In genomic region chr3:197499427-197499826, GRCh38 we compare ENCODE assay signal across 14 cellular contexts. TPM values are rescaled to one million over a fixed set of nuclear protein-coding genes. Genes with fewer than 3 reads are reported as not detected.
DNase-seq lines count a peak whose midpoint lies in the region; ATAC-seq, FAIRE-seq and TF ChIP-seq lines count a peak whose summit lies in the region.
"Had no signal": no experiment of that assay in that cellular context is flagged by ENCODE, and none has a peak within 500 bp of the region (broad histone marks: within the 10 kb centered on the region; RNA-seq: fewer than 3 reads in every experiment).

No MANE protein-coding gene starts in this region.

- FAIRE-seq in kidney (lab: Jason Lieb, UNC), result no peak

- H3K36me3 Mint-ChIP-seq in neural progenitor cell, result no peaks in the 10 kb centered on the region

- TF ChIP-seq CTCF in PC-9 (conservative IDR thresholded peaks at IDR 0.05) (no peak), colonic mucosa (IDR thresholded peaks at IDR 0.05) (no peak), neural progenitor cell (IDR thresholded peaks at IDR 0.05) (no peak), kidney (IDR thresholded peaks at IDR 0.05; ENCODE audit: borderline replicate concordance, extremely low read depth, insufficient read depth) (no peak), tibial artery (IDR thresholded peaks at IDR 0.05) (no peak)

- H3F3A ChIP-seq in PC-9 (ENCODE audit: insufficient read depth, low read depth) (peaks cover 28% of the 10 kb centered on the region; the same call in 1 of the 2 replicates), neural progenitor cell (ENCODE audit: low read depth) (no peaks in the 10 kb centered on the region)

- no peaks in the 10 kb centered on the region for H4K20me1 ChIP-seq in PC-9 (ENCODE audit: insufficient read depth)
- no peaks in the 10 kb centered on the region for H4K20me1 ChIP-seq in neural progenitor cell (ENCODE audit: low read depth)

- CTCF ChIA-PET in PC-9 (lab: Charles Lee), result interaction anchor here (0.6 to 1.7 kb wide), 4 partner anchors 133 to 759 kb away, joined by 4 to 8 read pairs (median 6); no protein-coding TSS in a partner anchor

- no peaks in the 10 kb centered on the region for H3K9me2 ChIP-seq in PC-9 (ENCODE audit: insufficient read depth)

- H3K9ac ChIP-seq in colonic mucosa (ENCODE audit: low read depth in 2 of 2, low read length in 2 of 2) (peak overlapping the region in 1 of 2 donors; percentile 31), neural progenitor cell (no peak overlapping the region), kidney (ENCODE audit: low read length in 2 of 2) (no peak overlapping the region)
- H3K9ac ChIP-seq: BLaER1 treated with 17β-estradiol and CSF1 and Interleukin-3, amounts not matched to agents 10 nM and 100 nM had no signal

- H3K27ac ChIP-seq in PC-9 (peak overlapping the region; percentile 73), colonic mucosa (peak overlapping the region; percentile 75), neural progenitor cell (no peak overlapping the region), kidney (ENCODE audit: low read depth in 2 of 2, low read length in 2 of 2) (no peak overlapping the region), tibial artery (no peak overlapping the region)
- H3K27ac ChIP-seq: BLaER1 treated with 17β-estradiol and CSF1 and Interleukin-3, amounts not matched to agents 10 nM and 100 nM had no signal

- H3K4me3 ChIP-seq in PC-9 (no peak overlapping the region), colonic mucosa (no peak overlapping the region), neural progenitor cell (no peak overlapping the region), kidney (ENCODE audit: low read length in 2 of 2) (no peak overlapping the region), tibial artery (no peak overlapping the region)
- H3K4me3 ChIP-seq: BLaER1 treated with 17β-estradiol and CSF1 and Interleukin-3, amounts not matched to agents 10 nM and 100 nM had no signal

- peaks cover 30% of the 10 kb centered on the region for H3K4me1 Mint-ChIP-seq in neural progenitor cell

- H2AFZ ChIP-seq in PC-9 (no peak overlapping the region), neural progenitor cell (replicated peaks) (no peak overlapping the region)

- H3K27me3 ChIP-seq in PC-9 (ENCODE audit: insufficient read depth, low read depth), result no peaks in the 10 kb centered on the region
- H3K27me3 ChIP-seq in colonic mucosa, result no peaks in the 10 kb centered on the region
- no peaks in the 10 kb centered on the region for H3K27me3 ChIP-seq in neural progenitor cell
- H3K27me3 ChIP-seq in tibial artery, result no peaks in the 10 kb centered on the region

- peak overlapping the region; percentile 36 for H3K27ac Mint-ChIP-seq in neural progenitor cell
- H3K27ac Mint-ChIP-seq: stimulated activated naive B cell treated with anti-CD40 and anti-IgM and Interleukin-4, amounts not matched to agents 10 μg/mL and 1 μg/mL and 100 μg/mL, for 72 hours had no signal

- intact Hi-C loops in PC-9 (cut with micrococcal nuclease; ENCODE audit: unreplicated experiment), result loop anchor here (1.0 kb wide), 2 partner anchors 9 to 105 kb away; no protein-coding TSS in a partner anchor
- intact Hi-C loops in colonic mucosa (cut with DNase I), result no loop called here
- intact Hi-C loops in kidney (cut with DNase I), result no loop called here
- intact Hi-C loops in tibial artery (cut with DNase I; ENCODE audit: low total_unique reads), result no loop called here

- peaks cover 10% of the 10 kb centered on the region for H3K27me3 Mint-ChIP-seq in neural progenitor cell (ENCODE audit: insufficient read depth, low read depth)
- H3K27me3 Mint-ChIP-seq: stimulated activated naive B cell treated with anti-CD40 and anti-IgM and Interleukin-4, amounts not matched to agents 10 μg/mL and 1 μg/mL and 100 μg/mL, for 72 hours had no signal

- no TSS peak for BruUV-seq in PC-9 (replicated peaks; lab: Mats Ljungman, UMichigan)

- DNase-seq in Daoy (ENCODE audit: low read depth), result peak; percentile 85
- DNase-seq in PC-9, result peak; percentile 75 to 94
- peak; percentile 78 for DNase-seq in colonic mucosa
- no peak for DNase-seq in neural progenitor cell (ENCODE audit: low spot score)
- no peak for DNase-seq in kidney
- DNase-seq in tibial artery, result no peak
- DNase-seq in activated CD4-positive, alpha-beta T cell treated with anti-CD3 and anti-CD28 coated beads for 48 hours, result no peak
- DNase-seq: NCI-H1417; NCI-H526 treated with DMSO at 0.1 percent for 48 hours; stimulated activated CD4-positive, alpha-beta T cell treated with anti-CD3 and anti-CD28 coated beads, Interleukin-2, amount 100 ng/mL, for 48 hours; stimulated activated naive B cell treated with anti-CD40 and anti-IgM and Interleukin-4, amounts not matched to agents 10 μg/mL and 1 μg/mL and 100 μg/mL, for 72 hours had no signal

- peaks cover 5% of the 10 kb centered on the region for H3K9me3 Mint-ChIP-seq in neural progenitor cell

- no peaks in the 10 kb centered on the region for H3K79me2 ChIP-seq in PC-9 (ENCODE audit: low read depth)
- no peaks in the 10 kb centered on the region for H3K79me2 ChIP-seq in neural progenitor cell (ENCODE audit: low read depth)

- no peak for ATAC-seq in HG02678 (IDR thresholded peaks at IDR 0.05; ENCODE audit: unreplicated experiment)
- ATAC-seq: stimulated activated naive B cell treated with anti-CD40 and anti-IgM and Interleukin-4, amounts not matched to agents 10 μg/mL and 1 μg/mL and 100 μg/mL, for 72 hours had no signal

- peak overlapping the region; percentile 11 for H3K4me2 ChIP-seq in PC-9
- no peak overlapping the region for H3K4me2 ChIP-seq in neural progenitor cell
- H3K4me2 ChIP-seq: BLaER1 treated with 17β-estradiol and CSF1 and Interleukin-3, amounts not matched to agents 10 nM and 100 nM had no signal

- H3K9me3 ChIP-seq in PC-9 (ENCODE audit: insufficient read depth, low read depth), result no peaks in the 10 kb centered on the region
- no peaks in the 10 kb centered on the region for H3K9me3 ChIP-seq in colonic mucosa
- H3K9me3 ChIP-seq in neural progenitor cell (ENCODE audit: low read depth), result no peaks in the 10 kb centered on the region
- H3K9me3 ChIP-seq in kidney (ENCODE audit: control insufficient read depth in 1 of 2, low read length in 2 of 2), result no peaks in the 10 kb centered on the region
- no peaks in the 10 kb centered on the region for H3K9me3 ChIP-seq in tibial artery

- peaks cover 43% of the 10 kb centered on the region for H3K4me1 ChIP-seq in PC-9 (replicated peaks; ENCODE audit: insufficient read depth)
- peaks cover 7% of the 10 kb centered on the region for H3K4me1 ChIP-seq in colonic mucosa
- peaks cover 4% of the 10 kb centered on the region for H3K4me1 ChIP-seq in neural progenitor cell
- H3K4me1 ChIP-seq in kidney (ENCODE audit: control insufficient read depth in 1 of 2, insufficient read depth in 1 of 2, low read depth in 1 of 2, low read length in 2 of 2), result peaks cover 0 to 2% of the 10 kb centered on the region in 2 donors
- peaks cover 0 to 12% (median 2%) of the 10 kb centered on the region in 4 donors for H3K4me1 ChIP-seq in tibial artery

- no peak overlapping the region for H3K4me3 Mint-ChIP-seq in neural progenitor cell
- H3K4me3 Mint-ChIP-seq: stimulated activated naive B cell treated with anti-CD40 and anti-IgM and Interleukin-4, amounts not matched to agents 10 μg/mL and 1 μg/mL and 100 μg/mL, for 72 hours had no signal

- H3K36me3 ChIP-seq in PC-9 (ENCODE audit: low read depth) (no peaks in the 10 kb centered on the region), colonic mucosa (no peaks in the 10 kb centered on the region), neural progenitor cell (no peaks in the 10 kb centered on the region), kidney (ENCODE audit: control insufficient read depth in 1 of 2, insufficient read depth in 2 of 2, low read length in 2 of 2) (no peaks in the 10 kb centered on the region), tibial artery (no peaks in the 10 kb centered on the region)
- H3K36me3 ChIP-seq: BLaER1 treated with 17β-estradiol and CSF1 and Interleukin-3, amounts not matched to agents 10 nM and 100 nM had no signal

- POLR2A ChIA-PET in PC-9 (lab: Charles Lee; ENCODE audit: unreplicated experiment), result interaction anchor here (0.6 to 1.0 kb wide), 7 partner anchors 9 to 202 kb away, joined by 3 to 9 read pairs (median 4); no protein-coding TSS in a partner anchor

RNA-seq across cellular contexts. Expression of gene BDH1, which starts 56.3 kb away (rescaled TPM):
- total RNA-seq in Daoy (2014; rRNA removed; shearing (Covaris generic)), result 6.9 and 14.9 TPM in 2 replicates
- total RNA-seq in PC-9 (2021), result 51.7 and 55.1 TPM in 2 replicates
- total RNA-seq in colonic mucosa, result 100 to 1,000 TPM; 154 to 180 TPM
- 14.1 and 19.4 TPM in 2 replicates for total RNA-seq in neural progenitor cell (ENCODE audit: low replicate concordance)
- 21.2 TPM for total RNA-seq in kidney
- polyA plus RNA-seq in kidney (ENCODE audit: insufficient read depth, low read depth, low replicate concordance), result 49.6 TPM
- total RNA-seq: G401 had no signal

Comparison
In these comparisons a context has a peak if more than half of its experiments do, and no peak if none do; other contexts are left out.
1. DNase-seq: peak in Daoy (single experiment), PC-9 (2 of 2) and colonic mucosa (single experiment); none in neural progenitor cell (single experiment), kidney (single experiment), tibial artery (0 of 2) and activated CD4-positive, alpha-beta T cell treated with anti-CD3 and anti-CD28 coated beads for 48 hours (single experiment).
2. H3K27ac ChIP-seq: peak in PC-9 (single experiment) and colonic mucosa (single experiment); none in neural progenitor cell (single experiment), kidney (0 of 2) and tibial artery (0 of 2).